In genomic region chr11:30174265-30175022, GRCh38 we compare ENCODE assay signal across 32 cellular contexts. TPM values are rescaled to one million over a fixed set of nuclear protein-coding genes. Genes with fewer than 3 reads are reported as not detected.
"Had no signal": no experiment of that assay in that cellular context is flagged by ENCODE, and none has a peak within 500 bp of the region (broad histone marks: within the 10 kb centered on the region; RNA-seq: fewer than 3 reads in every experiment).

No MANE protein-coding gene starts in this region.

- H3K27me3 ChIP-seq: breast epithelium, colonic mucosa, dorsolateral prefrontal cortex, esophagus muscularis mucosa, gastrocnemius medialis, neural progenitor cell, vagina had no signal

- H3K36me3 ChIP-seq: breast epithelium, colonic mucosa, esophagus muscularis mucosa, gastrocnemius medialis, neural progenitor cell, prostate gland, thoracic aorta, vagina, WERI-Rb-1 had no signal

- H3K9me3 ChIP-seq: colonic mucosa, esophagus muscularis mucosa, gastrocnemius medialis, prostate gland, thoracic aorta, vagina had no signal

- ATAC-seq: activated CD8-positive, alpha-beta memory T cell treated with anti-CD3 and anti-CD28 coated beads, Interleukin-2, amount 10 ng/mL, durations not matched to agents 7 days and 5 days; activated CD8-positive, alpha-beta T cell treated with anti-CD3 and anti-CD28 coated beads for 36 hours; activated naive CD8-positive, alpha-beta T cell treated with anti-CD3 and anti-CD28 coated beads, Interleukin-2, amount 50 U/mL, for 24 hours; effector memory CD8-positive, alpha-beta T cell; gastrocnemius medialis; left colon; naive thymus-derived CD4-positive, alpha-beta T cell; stimulated activated effector memory CD8-positive, alpha-beta T cell treated with anti-CD3 and anti-CD28 coated beads, Interleukin-12 subunit alpha, Interleukin-12 subunit beta, amount 100 ng/mL, for 72 hours; T-cell had no signal

- H3K4me1 ChIP-seq: breast epithelium, colonic mucosa, gastrocnemius medialis, neural progenitor cell, prostate gland, vagina had no signal

- H3K27ac ChIP-seq: breast epithelium, colonic mucosa, dorsolateral prefrontal cortex, gastrocnemius medialis, neural progenitor cell, prostate gland, skin epidermis, thoracic aorta, vagina, WERI-Rb-1 had no signal

- H3K4me3 ChIP-seq: breast epithelium, colonic mucosa, dorsolateral prefrontal cortex, esophagus muscularis mucosa, gastrocnemius medialis, lung, neural progenitor cell, prostate gland, skin epidermis, thoracic aorta, vagina had no signal

- DNase-seq: activated CD4-positive, alpha-beta T cell treated with anti-CD3 and anti-CD28 coated beads, Interleukin-2, amount 10 ng/mL, durations not matched to agents 7 days and 5 days; activated CD4-positive, CD25-positive, alpha-beta regulatory T cell treated with anti-CD3 and anti-CD28 coated beads, Interleukin-2, amount 50 U/mL, for 72 hours; activated CD8-positive, alpha-beta memory T cell treated with anti-CD3 and anti-CD28 coated beads, Interleukin-2, amount 10 ng/mL, durations not matched to agents 7 days and 5 days; activated CD8-positive, alpha-beta T cell treated with anti-CD3 and anti-CD28 coated beads for 36 hours; activated gamma-delta T cell; activated naive CD4-positive, alpha-beta T cell treated with anti-CD3 and anti-CD28 coated beads, Interleukin-2, amount 50 U/mL, for 16 hours; activated naive CD8-positive, alpha-beta T cell treated with anti-CD3 and anti-CD28 coated beads, Interleukin-2, amount 50 U/mL, for 24 hours; activated T-cell treated with anti-CD3 and anti-CD28 coated beads for 4 hours; anterior cingulate cortex; colonic mucosa; dorsolateral prefrontal cortex; effector memory CD8-positive, alpha-beta T cell; gastrocnemius medialis; head of caudate nucleus; islet precursor cell; left colon; naive thymus-derived CD4-positive, alpha-beta T cell; stimulated activated CD4-positive, alpha-beta T cell treated with anti-CD3 and anti-CD28 coated beads, Interleukin-1b, Interleukin-23, amount 100 ng/mL, for 48 hours; T-cell; WERI-Rb-1 had no signal

- FAIRE-seq: TTC549 had no signal

- H3K9ac ChIP-seq: neural progenitor cell had no signal

RNA-seq across cellular contexts. Expression of gene FSHB, which starts 56.4 kb away (rescaled TPM):
- total RNA-seq: activated CD4-positive, alpha-beta T cell treated with anti-CD3 and anti-CD28 coated beads, Interleukin-2, amount 10 ng/mL, durations not matched to agents 7 days and 5 days; activated CD8-positive, alpha-beta memory T cell treated with anti-CD3 and anti-CD28 coated beads, Interleukin-2, amount 10 ng/mL, durations not matched to agents 7 days and 5 days; activated CD8-positive, alpha-beta T cell treated with anti-CD3 and anti-CD28 coated beads for 36 hours; activated T-helper 1 cell treated with anti-CD3 and anti-CD28 coated beads, Interleukin-12 subunit alpha, Interleukin-12 subunit beta, Interleukin-2, Interleukin-4 antibody, amounts not matched to agents 30 ng/mL and 10 ng/mL and 1 ng/mL, durations not matched to agents 14 hours and 24 hours and 36 hours; breast epithelium; colonic mucosa; dorsolateral prefrontal cortex; esophagus muscularis mucosa; gastrocnemius medialis; left colon; lung; naive thymus-derived CD4-positive, alpha-beta T cell; osteocyte; prostate gland; T-cell; thoracic aorta; vagina had no signal
